In genomic region chr6:36196880-36197548, GRCh38 we compare ENCODE assay signal across 8 cellular contexts. TPM values are rescaled to one million over a fixed set of nuclear protein-coding genes. Genes with fewer than 3 reads are reported as not detected.
DNase-seq lines count a peak whose midpoint lies in the region; ATAC-seq and TF ChIP-seq lines count a peak whose summit lies in the region.

No MANE protein-coding gene starts in this region.

- peak; percentile 89 for ATAC-seq in HG02763 (IDR thresholded peaks at IDR 0.05; ENCODE audit: unreplicated experiment)
- peak; percentile 98 for ATAC-seq in activated naive CD8-positive, alpha-beta T cell treated with anti-CD3 and anti-CD28 coated beads, Interleukin-2, amount 50 U/mL, for 24 hours

- H2AFZ ChIP-seq in SU-DHL-6 (ENCODE audit: low read depth, low read length, severe bottlenecking), result peak overlapping the region; percentile 31
- H2AFZ ChIP-seq in parathyroid adenoma, result peak overlapping the region; percentile 79

- DNase-seq in NCI-H1417 (lab: John Stamatoyannopoulos, UW), result peak; percentile 95 to 98 (median 98)
- peak; percentile 100 for DNase-seq in activated naive CD8-positive, alpha-beta T cell treated with anti-CD3 and anti-CD28 coated beads, Interleukin-2, amount 50 U/mL, for 24 hours
- peak; percentile 98 to 100 for DNase-seq in cardiac muscle cell (ENCODE audit: low read depth in 1 of 2, low spot score in 1 of 2)
- DNase-seq in tibial nerve (ENCODE audit: low spot score in 2 of 2), result peak; percentile 99

- H3K36me3 ChIP-seq in SU-DHL-6 (ENCODE audit: low read length) (0 out of 2 replicates have a peak, but pooled peaks cover 5% of the 10 kb centered on the region), cardiac muscle cell (peaks cover 8% of the 10 kb centered on the region), parathyroid adenoma (ENCODE audit: control insufficient read depth, insufficient read depth, low read length) (no peaks in the 10 kb centered on the region), tibial nerve (peaks cover 0 to 28% (median 0%) of the 10 kb centered on the region in 3 donors)

- peaks cover 21% of the 10 kb centered on the region for H3K36me3 Mint-ChIP-seq in activated naive CD8-positive, alpha-beta T cell treated with anti-CD3 and anti-CD28 coated beads, Interleukin-2, amount 50 U/mL, for 24 hours (ENCODE audit: low read depth)

- H3K4me3 Mint-ChIP-seq in activated naive CD8-positive, alpha-beta T cell treated with anti-CD3 and anti-CD28 coated beads, Interleukin-2, amount 50 U/mL, for 24 hours, result peak overlapping the region; percentile 85

- no peaks in the 10 kb centered on the region for H4K20me1 ChIP-seq in SU-DHL-6 (ENCODE audit: low read depth, low read length)

- no peaks in the 10 kb centered on the region for H3K9me3 Mint-ChIP-seq in activated naive CD8-positive, alpha-beta T cell treated with anti-CD3 and anti-CD28 coated beads, Interleukin-2, amount 50 U/mL, for 24 hours

- H3K4me1 ChIP-seq in cardiac muscle cell (ENCODE audit: low read depth) (peaks cover 18% of the 10 kb centered on the region), parathyroid adenoma (peaks cover 5% of the 10 kb centered on the region), tibial nerve (peaks cover 0 to 45% (median 8%) of the 10 kb centered on the region in 4 donors)

- peak overlapping the region; percentile 78 for H3K4me2 ChIP-seq in SU-DHL-6 (ENCODE audit: low read depth, low read length, poor library complexity, severe bottlenecking)
- H3K4me2 ChIP-seq in parathyroid adenoma (ENCODE audit: low read length), result peak overlapping the region; percentile 90

- H3K9me2 ChIP-seq in SU-DHL-6 (replicated peaks; ENCODE audit: insufficient read depth, low read length), result no peaks in the 10 kb centered on the region

- H3K27ac ChIP-seq in SU-DHL-6 (ENCODE audit: low read depth, low read length) (peak overlapping the region; percentile 63), cardiac muscle cell (peak overlapping the region; percentile 100), parathyroid adenoma (peak overlapping the region; percentile 88), tibial nerve (peak overlapping the region; percentile 95 to 99 (median 98))

- H3K79me2 ChIP-seq in SU-DHL-6 (ENCODE audit: insufficient read depth, low read length) (peaks cover 33% of the 10 kb centered on the region), parathyroid adenoma (peaks cover 30% of the 10 kb centered on the region)

- H3K4me3 ChIP-seq in GM12875 (ENCODE audit: low read depth, low read length) (peak overlapping the region; percentile 58), SU-DHL-6 (ENCODE audit: insufficient read depth, low read length, poor library complexity, severe bottlenecking) (peak overlapping the region; percentile 56), cardiac muscle cell (peak overlapping the region; percentile 96), parathyroid adenoma (ENCODE audit: low read depth, low read length) (peak overlapping the region; percentile 75), tibial nerve (peak overlapping the region; percentile 53 to 92 (median 75))

- H3K4me1 Mint-ChIP-seq in activated naive CD8-positive, alpha-beta T cell treated with anti-CD3 and anti-CD28 coated beads, Interleukin-2, amount 50 U/mL, for 24 hours, result peaks cover 42% of the 10 kb centered on the region

- H3K9ac ChIP-seq in SU-DHL-6 (ENCODE audit: low read length) (peak overlapping the region; percentile 58), parathyroid adenoma (no peak overlapping the region)

- H3K27me3 ChIP-seq in SU-DHL-6 (ENCODE audit: low read length) (no peaks in the 10 kb centered on the region), cardiac muscle cell (no peaks in the 10 kb centered on the region), parathyroid adenoma (ENCODE audit: control insufficient read depth, insufficient read depth, low read length) (no peaks in the 10 kb centered on the region), tibial nerve (no peaks in the 10 kb centered on the region)

- peak in 1 of 2 donors; percentile 80 for TF ChIP-seq POLR2A in tibial nerve (IDR thresholded peaks at IDR 0.05)

- peaks cover 17% of the 10 kb centered on the region; the same call in 1 of the 2 replicates for H3F3A ChIP-seq in SU-DHL-6 (ENCODE audit: insufficient read depth)

- TF ChIP-seq CTCF in GM12875 (IDR thresholded peaks at IDR 0.05; ENCODE audit: borderline replicate concordance, insufficient read depth, low read depth, low read length) (no peak), SU-DHL-6 (IDR thresholded peaks at IDR 0.05; ENCODE audit: insufficient read depth, low read length, poor library complexity, severe bottlenecking) (no peak), cardiac muscle cell (IDR thresholded peaks at IDR 0.05; ENCODE audit: low read depth, low read length) (no peak), parathyroid adenoma (IDR thresholded peaks at IDR 0.05) (no peak), tibial nerve (IDR thresholded peaks at IDR 0.05) (no peak)

- H3K9me3 ChIP-seq in SU-DHL-6 (ENCODE audit: insufficient read depth, low read length), result no peaks in the 10 kb centered on the region
- no peaks in the 10 kb centered on the region for H3K9me3 ChIP-seq in cardiac muscle cell (ENCODE audit: low read depth)
- H3K9me3 ChIP-seq in parathyroid adenoma (ENCODE audit: control insufficient read depth, low read length), result no peaks in the 10 kb centered on the region
- no peaks in the 10 kb centered on the region for H3K9me3 ChIP-seq in tibial nerve

- TF ChIP-seq EP300 in tibial nerve (IDR thresholded peaks at IDR 0.05), result peak in 1 of 2 donors; percentile 51

- no peaks in the 10 kb centered on the region for H3K27me3 Mint-ChIP-seq in activated naive CD8-positive, alpha-beta T cell treated with anti-CD3 and anti-CD28 coated beads, Interleukin-2, amount 50 U/mL, for 24 hours

- WGBS in tibial nerve, 2 donors, result 0 to 1% methylated on average over 16 to 27 of the region's 58 CpGs

- peak overlapping the region; percentile 90 for H3K27ac Mint-ChIP-seq in activated naive CD8-positive, alpha-beta T cell treated with anti-CD3 and anti-CD28 coated beads, Interleukin-2, amount 50 U/mL, for 24 hours

RNA-seq across cellular contexts. Expression of gene BRPF3, which starts 0.5 kb away (rescaled TPM):
- 17.3 and 22.3 TPM in 2 replicates for total RNA-seq in cardiac muscle cell
- polyA plus RNA-seq in cardiac muscle cell, result 9.4 and 15.9 TPM in 2 replicates
- 10 to 100 TPM; 18.4 to 32.7 (median 23.9) TPM for total RNA-seq in tibial nerve

Comparison
In these comparisons a context has a peak if more than half of its experiments do, and no peak if none do; other contexts are left out.
1. Peak in every context shown above with its lines: DNase-seq, ATAC-seq, H3K4me3 ChIP-seq and H3K27ac ChIP-seq.